ENCODE assay signal across 17 cellular contexts in genomic region chr7:79977481-79977880, GRCh38.
DNase-seq lines count a peak whose midpoint lies in the region; ATAC-seq and TF ChIP-seq lines count a peak whose summit lies in the region.
"Had no signal": no experiment of that assay in that cellular context is flagged by ENCODE, and none has a peak within 500 bp of the region (broad histone marks: within the 10 kb centered on the region; RNA-seq: fewer than 3 reads in every experiment).

No MANE protein-coding gene starts in this region.

- in situ Hi-C loops in IMR-90 (cut with MboI; ENCODE audit: low sequenced_read_pairs): no loop called here
- in situ Hi-C loops in HAP-1 (cut with MboI; ENCODE audit: low sequenced_read_pairs): no loop called here

- peak overlapping the region; percentile 67; the same call in 1 of the 2 replicates for H2BK120ac ChIP-seq in IMR-90 (ENCODE audit: low read depth, low read length)
- peak overlapping the region; percentile 2 for H2BK120ac ChIP-seq in mesenchymal stem cell (ENCODE audit: low read depth, low read length)

- H4K8ac ChIP-seq in IMR-90 (ENCODE audit: low read depth in 2 of 2, low read length in 2 of 2) (no peak overlapping the region; a peak in 1 of 4 replicates), mesenchymal stem cell (ENCODE audit: low read length) (peak overlapping the region; percentile 93)

- H3K4me2 ChIP-seq in IMR-90 (ENCODE audit: low read depth, low read length) (no peak overlapping the region), mesenchymal stem cell (ENCODE audit: low read length, poor library complexity, severe bottlenecking) (no peak overlapping the region)
- H3K4me2 ChIP-seq: A549; BLaER1 treated with 17β-estradiol and CSF1 and Interleukin-3, amounts not matched to agents 10 nM and 100 nM had no signal

- intact Hi-C loops in IMR-90 (cut with micrococcal nuclease) (no loop called here), spleen (cut with DNase I; ENCODE audit: low total_unique reads) (no loop called here)

- DNase-seq in IMR-90 (no peak), mesenchymal stem cell (no peak), spleen (peak; percentile 62), HAP-1 (ENCODE audit: low spot score in 2 of 2) (no peak)
- DNase-seq in activated naive CD4-positive, alpha-beta T cell treated with anti-CD3 and anti-CD28 coated beads, Interleukin-2, amount 10 ng/mL, durations not matched to agents 7 days and 5 days: no peak
- DNase-seq: AML-193; Caco-2; Calu3; CD4-positive, alpha-beta T cell; DMS79 treated with DMSO at 0.1 percent for 48 hours; GF-D8 had no signal

- peaks cover 6% of the 10 kb centered on the region for H3K4me1 ChIP-seq in IMR-90 (ENCODE audit: control insufficient read depth, insufficient read depth, low read length)
- H3K4me1 ChIP-seq in mesenchymal stem cell (ENCODE audit: control insufficient read depth, insufficient read depth, low read depth, low read length): no peaks in the 10 kb centered on the region
- H3K4me1 ChIP-seq in spleen: no peaks in the 10 kb centered on the region
- no peaks in the 10 kb centered on the region for H3K4me1 ChIP-seq in HAP-1
- H3K4me1 ChIP-seq: BLaER1 treated with 17β-estradiol and CSF1 and Interleukin-3, amounts not matched to agents 10 nM and 100 nM; Caco-2 had no signal

- TF ChIP-seq POLR2A in IMR-90 (IDR thresholded peaks at IDR 0.05; ENCODE audit: low read depth, low read length) (no peak), spleen (IDR thresholded peaks at IDR 0.05) (no peak)

- dilution Hi-C loops in IMR-90 (cut with HindIII; ENCODE audit: low sequenced_read_pairs, unreplicated experiment): no loop called here

- H3K4ac ChIP-seq in IMR-90 (ENCODE audit: low read depth, low read length) (0 out of 2 replicates have a peak overlapping the region, but pooled peaks have one; percentile 18), mesenchymal stem cell (ENCODE audit: low read depth in 1 of 2, low read length in 2 of 2) (peak overlapping the region in 1 of 2 experiments; percentile 1)

- no peaks in the 10 kb centered on the region for H3K9me1 ChIP-seq in IMR-90 (ENCODE audit: insufficient read depth, low read length)

- peak overlapping the region; percentile 66 to 89 for H2BK12ac ChIP-seq in mesenchymal stem cell (ENCODE audit: low read length in 2 of 2)

- H2AK5ac ChIP-seq in IMR-90 (ENCODE audit: low read depth, low read length) (no peak overlapping the region; the same call in 1 of the 2 replicates), mesenchymal stem cell (ENCODE audit: low read length, severe bottlenecking) (no peak overlapping the region)

- peaks cover 11% of the 10 kb centered on the region for H3K4me1 Mint-ChIP-seq in activated naive CD4-positive, alpha-beta T cell treated with anti-CD3 and anti-CD28 coated beads, Interleukin-2, amount 10 ng/mL, durations not matched to agents 7 days and 5 days
- H3K4me1 Mint-ChIP-seq: B cell had no signal

- no peak overlapping the region for H2AK9ac ChIP-seq in IMR-90 (replicated peaks; ENCODE audit: low read depth, low read length, poor library complexity)

- H3K14ac ChIP-seq in IMR-90 (replicated peaks; ENCODE audit: low read depth, low read length) (no peak overlapping the region), mesenchymal stem cell (ENCODE audit: low read length in 2 of 2) (no peak overlapping the region)

- H4K5ac ChIP-seq in IMR-90 (ENCODE audit: low read depth, low read length): no peak overlapping the region

- 97% methylated on average over 13 of the region's 16 CpGs; no CpG with 5 or more reads in 1 of the 2 experiments for WGBS in IMR-90 (ENCODE audit: extremely low coverage in 2 of 2, insufficient read length in 1 of 2), 2 experiments
- 99% methylated on average over 13 of the region's 16 CpGs for WGBS in mesenchymal stem cell
- WGBS in spleen, 5 donors: 93 to 100% (median 96%) methylated on average over 7 to 16 of the region's 16 CpGs

- H3K36me3 ChIP-seq in IMR-90 (ENCODE audit: control insufficient read depth, insufficient read depth, low read length): no peaks in the 10 kb centered on the region
- H3K36me3 ChIP-seq in mesenchymal stem cell (ENCODE audit: control insufficient read depth in 1 of 2, insufficient read depth in 2 of 2, low read depth in 1 of 2, low read length in 2 of 2): no peaks in the 10 kb centered on the region
- no peaks in the 10 kb centered on the region for H3K36me3 ChIP-seq in spleen
- no peaks in the 10 kb centered on the region for H3K36me3 ChIP-seq in HAP-1 (replicated peaks)
- H3K36me3 ChIP-seq: BLaER1 treated with 17β-estradiol and CSF1 and Interleukin-3, amounts not matched to agents 10 nM and 100 nM had no signal

- TF ChIP-seq RAD21 in IMR-90 (IDR thresholded peaks at IDR 0.05; ENCODE audit: low read length): no peak

- H3K4me3 ChIP-seq in IMR-90 (ENCODE audit: insufficient read depth, low read depth, low read length) (no peak overlapping the region), mesenchymal stem cell (ENCODE audit: insufficient read depth in 1 of 2, low read depth in 1 of 2, low read length in 2 of 2) (no peak overlapping the region), spleen (no peak overlapping the region), HAP-1 (no peak overlapping the region)
- H3K4me3 ChIP-seq: A549; BLaER1 treated with 17β-estradiol and CSF1 and Interleukin-3, amounts not matched to agents 10 nM and 100 nM had no signal

- H3K18ac ChIP-seq in IMR-90 (ENCODE audit: low read depth, low read length) (no peak overlapping the region), mesenchymal stem cell (ENCODE audit: low read depth in 1 of 2, low read length in 2 of 2) (peak overlapping the region; percentile 79 to 87)

- POLR2A ChIA-PET in IMR-90 (lab: Charles Lee; ENCODE audit: unreplicated experiment): no interaction called here

- H3K79me1 ChIP-seq in IMR-90 (ENCODE audit: low read depth in 1 of 2, low read length in 2 of 2) (no peaks in the 10 kb centered on the region), mesenchymal stem cell (replicated peaks; ENCODE audit: low read length, poor library complexity, severe bottlenecking) (no peaks in the 10 kb centered on the region)

- no peaks in the 10 kb centered on the region for H3K36me3 Mint-ChIP-seq in activated naive CD4-positive, alpha-beta T cell treated with anti-CD3 and anti-CD28 coated beads, Interleukin-2, amount 10 ng/mL, durations not matched to agents 7 days and 5 days
- H3K36me3 Mint-ChIP-seq: CD8-positive, alpha-beta T cell had no signal

- H2BK15ac ChIP-seq in IMR-90 (ENCODE audit: low read depth, low read length) (no peak overlapping the region), mesenchymal stem cell (ENCODE audit: low read depth, poor library complexity, severe bottlenecking) (peak overlapping the region; percentile 73)

- no TSS peak for BruUV-seq in IMR-90 (replicated peaks; lab: Mats Ljungman, UMichigan)

- no peak overlapping the region for H3K4me3 Mint-ChIP-seq in activated naive CD4-positive, alpha-beta T cell treated with anti-CD3 and anti-CD28 coated beads, Interleukin-2, amount 10 ng/mL, durations not matched to agents 7 days and 5 days
- H3K4me3 Mint-ChIP-seq: B cell had no signal

- H2BK20ac ChIP-seq in IMR-90 (ENCODE audit: low read depth, low read length): no peak overlapping the region

- no peak for ATAC-seq in IMR-90 (ENCODE audit: low read depth)
- ATAC-seq: A549 had no signal

- CTCF ChIA-PET in IMR-90 (lab: Yijun Ruan, JAX): no interaction called here
- CTCF ChIA-PET in activated naive CD4-positive, alpha-beta T cell treated with anti-CD3 and anti-CD28 coated beads, Interleukin-2, amount 10 ng/mL, durations not matched to agents 7 days and 5 days (lab: Charles Lee): no interaction called here

- H3K9ac ChIP-seq in IMR-90 (ENCODE audit: low read depth, low read length) (no peak overlapping the region), mesenchymal stem cell (ENCODE audit: low read length) (no peak overlapping the region)
- H3K9ac ChIP-seq: BLaER1 treated with 17β-estradiol and CSF1 and Interleukin-3, amounts not matched to agents 10 nM and 100 nM had no signal

- no peak overlapping the region for H3K56ac ChIP-seq in IMR-90 (ENCODE audit: extremely low read depth, insufficient read depth, low read length)

- no peaks in the 10 kb centered on the region for H3K27me3 ChIP-seq in IMR-90 (ENCODE audit: control insufficient read depth, insufficient read depth, low read length)
- no peaks in the 10 kb centered on the region for H3K27me3 ChIP-seq in mesenchymal stem cell (ENCODE audit: control insufficient read depth in 1 of 2, insufficient read depth in 1 of 2, low read length in 2 of 2)
- no peaks in the 10 kb centered on the region for H3K27me3 ChIP-seq in spleen (replicated peaks in 1 of 7)
- H3K27me3 ChIP-seq in HAP-1 (ENCODE audit: low read depth): no peaks in the 10 kb centered on the region
- H3K27me3 ChIP-seq: BLaER1 treated with 17β-estradiol and CSF1 and Interleukin-3, amounts not matched to agents 10 nM and 100 nM had no signal

- peak overlapping the region; percentile 15; the same call in 1 of the 2 replicates for H3K27ac ChIP-seq in IMR-90 (ENCODE audit: insufficient read depth, low read length)
- H3K27ac ChIP-seq in mesenchymal stem cell (ENCODE audit: low read length, poor library complexity, severe bottlenecking): no peak overlapping the region
- H3K27ac ChIP-seq in spleen: no peak overlapping the region
- H3K27ac ChIP-seq: 22Rv1; A549; BLaER1 treated with 17β-estradiol and CSF1 and Interleukin-3, amounts not matched to agents 10 nM and 100 nM; C4-2B had no signal

- H4K91ac ChIP-seq in IMR-90 (ENCODE audit: insufficient read depth, low read depth, low read length) (no peak overlapping the region), mesenchymal stem cell (ENCODE audit: low read length) (peak overlapping the region; percentile 68)

- H3K27ac Mint-ChIP-seq in activated naive CD4-positive, alpha-beta T cell treated with anti-CD3 and anti-CD28 coated beads, Interleukin-2, amount 10 ng/mL, durations not matched to agents 7 days and 5 days: no peak overlapping the region
- H3K27ac Mint-ChIP-seq: B cell; CD4-positive, alpha-beta T cell had no signal

- peak overlapping the region; percentile 78 for H2BK5ac ChIP-seq in IMR-90 (ENCODE audit: low read depth, low read length, poor library complexity, severe bottlenecking)
- no peak overlapping the region for H2BK5ac ChIP-seq in mesenchymal stem cell (ENCODE audit: low read depth, low read length, poor library complexity, severe bottlenecking)

- H3K9me3 Mint-ChIP-seq in activated naive CD4-positive, alpha-beta T cell treated with anti-CD3 and anti-CD28 coated beads, Interleukin-2, amount 10 ng/mL, durations not matched to agents 7 days and 5 days: peaks cover 9% of the 10 kb centered on the region

- no peaks in the 10 kb centered on the region for H4K20me1 ChIP-seq in IMR-90 (ENCODE audit: insufficient read depth, low read length)
- H4K20me1 ChIP-seq: BLaER1 treated with 17β-estradiol and CSF1 and Interleukin-3, amounts not matched to agents 10 nM and 100 nM had no signal

- no peaks in the 10 kb centered on the region for H3K27me3 Mint-ChIP-seq in activated naive CD4-positive, alpha-beta T cell treated with anti-CD3 and anti-CD28 coated beads, Interleukin-2, amount 10 ng/mL, durations not matched to agents 7 days and 5 days
- H3K27me3 Mint-ChIP-seq: B cell; CD4-positive, alpha-beta T cell had no signal

- H3K9me3 ChIP-seq in IMR-90 (ENCODE audit: control insufficient read depth, insufficient read depth, low read length): no peaks in the 10 kb centered on the region
- H3K9me3 ChIP-seq in mesenchymal stem cell (ENCODE audit: control insufficient read depth, low read length): no peaks in the 10 kb centered on the region
- H3K9me3 ChIP-seq in spleen: peaks cover 0 to 15% (median 0%) of the 10 kb centered on the region in 8 donors
- H3K9me3 ChIP-seq in HAP-1: no peaks in the 10 kb centered on the region; the same call in 1 of the 2 replicates
- H3K9me3 ChIP-seq: A549, Caco-2 had no signal

- H3K23ac ChIP-seq in IMR-90 (ENCODE audit: low read depth, low read length) (no peak overlapping the region), mesenchymal stem cell (ENCODE audit: low read length in 2 of 2) (no peak overlapping the region)

- no peak for TF ChIP-seq CTCF in IMR-90 (conservative IDR thresholded peaks at IDR 0.05; ENCODE audit: low read depth, low read length)
- TF ChIP-seq CTCF in spleen (IDR thresholded peaks at IDR 0.05 in 8 of 11, conservative IDR thresholded peaks at IDR 0.05 in 3 of 11): no peak

- H2AFZ ChIP-seq in IMR-90 (replicated peaks; ENCODE audit: low read length, poor library complexity) (no peak overlapping the region), mesenchymal stem cell (ENCODE audit: low read depth, low read length) (no peak overlapping the region)
